In the genomic region with DNA sequence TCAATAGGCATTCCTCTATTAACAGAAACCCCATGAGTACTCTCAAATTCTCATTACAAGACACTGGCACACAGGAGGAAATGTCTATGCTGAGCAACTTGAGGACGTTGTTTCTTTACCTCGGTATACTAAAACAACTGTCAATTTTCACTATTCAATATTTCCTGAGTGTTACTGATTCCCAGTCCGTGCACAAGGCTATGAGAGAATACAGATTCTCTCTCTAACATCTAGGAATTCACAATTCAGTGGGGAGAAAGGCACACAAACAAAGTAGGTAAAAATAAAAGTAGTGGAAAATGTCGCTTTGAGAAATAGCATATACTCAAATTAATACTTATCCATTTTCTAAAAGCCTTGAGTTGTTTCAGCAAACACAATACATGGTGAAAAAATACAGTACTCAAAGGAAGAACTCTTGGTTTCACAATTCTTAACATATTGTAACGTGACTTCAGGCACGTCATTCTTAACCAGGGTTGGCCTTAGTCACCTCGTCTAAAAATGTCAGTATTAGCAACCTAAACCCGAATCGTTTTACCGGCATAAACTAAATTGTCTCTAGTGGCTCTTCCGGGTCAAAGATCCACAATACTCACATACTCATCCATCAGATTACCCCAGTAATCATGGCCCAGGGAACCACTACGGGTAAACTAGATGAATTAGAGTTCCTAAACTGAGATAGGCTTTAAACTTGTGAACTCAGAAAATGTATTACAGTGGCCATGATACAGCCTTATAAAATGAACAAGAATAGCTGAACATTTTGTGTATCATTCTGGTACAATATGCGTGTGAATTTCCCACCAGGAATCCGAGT, we compare ENCODE assay signal across 8 cellular contexts. TPM values are rescaled to one million over a fixed set of nuclear protein-coding genes. Genes with fewer than 3 reads are reported as not detected.
DNase-seq lines count a peak whose midpoint lies in the region; ATAC-seq, FAIRE-seq and TF ChIP-seq lines count a peak whose summit lies in the region.

No MANE protein-coding gene starts in this region.

- no peak for FAIRE-seq in small intestine (lab: Jason Lieb, UNC)

- H3K27me3 Mint-ChIP-seq in immature natural killer cell (ENCODE audit: low read depth in 3 of 3), result peaks cover 19 to 25% (median 21%) of the 10 kb centered on the region in 3 donors

- H3K36me3 Mint-ChIP-seq in immature natural killer cell, result no peaks in the 10 kb centered on the region

- DNase-seq in ELF-1 (ENCODE audit: low read depth, low spot score) (peak; percentile 7), NB4 (ENCODE audit: low read depth) (peak; percentile 72), amniotic epithelial cell (ENCODE audit: low read depth) (peak; percentile 68), immature natural killer cell (peak; percentile 41 to 56 (median 51)), small intestine (peak; percentile 73), COLO668 (lab: John Stamatoyannopoulos, UW; ENCODE audit: unreplicated experiment) (no peak)
- DNase-seq in activated effector memory CD4-positive, alpha-beta T cell treated with Interleukin-2 at 50 U/mL for 16 hours, result no peak

- peaks cover 43 to 66% of the 10 kb centered on the region in 2 donors for H3K4me1 Mint-ChIP-seq in immature natural killer cell

- no peaks in the 10 kb centered on the region for H3K4me1 ChIP-seq in small intestine (ENCODE audit: control insufficient read depth in 2 of 2, insufficient read depth in 1 of 2, low read depth in 1 of 2, low read length in 1 of 2)

- H3K9me3 ChIP-seq in small intestine (ENCODE audit: control insufficient read depth, low read depth), result no peaks in the 10 kb centered on the region

- H3K27ac Mint-ChIP-seq in immature natural killer cell, result peak overlapping the region; percentile 93 to 98 (median 98)

- H3K36me3 ChIP-seq in small intestine (ENCODE audit: control insufficient read depth in 2 of 2, insufficient read depth in 2 of 2, low read length in 2 of 2), result no peaks in the 10 kb centered on the region

- no peak for TF ChIP-seq CTCF in NB4 (IDR thresholded peaks at IDR 0.05; ENCODE audit: low read depth, low read length)

- peak overlapping the region; percentile 95 to 99 for H3K27ac ChIP-seq in small intestine (ENCODE audit: low read depth in 1 of 2, low read length in 1 of 2)

- no peak for TF ChIP-seq POLR2A in NB4 (IDR thresholded peaks at IDR 0.05; ENCODE audit: extremely low read depth, insufficient read length)

- peak overlapping the region; percentile 96 to 98 (median 97) for H3K4me3 Mint-ChIP-seq in immature natural killer cell

- H3K9me3 Mint-ChIP-seq in immature natural killer cell, result peaks cover 0 to 2% (median 0%) of the 10 kb centered on the region in 6 donors

- no peaks in the 10 kb centered on the region for H3K27me3 ChIP-seq in small intestine (ENCODE audit: control insufficient read depth in 2 of 2, insufficient read depth in 2 of 2, low read length in 2 of 2)

- WGBS in small intestine, 3 donors, result 1 to 5% (median 2%) methylated on average over 14 of the region's 14 CpGs

- peak overlapping the region; percentile 80 for H3K4me3 ChIP-seq in NB4 (ENCODE audit: low read depth, low read length)
- H3K4me3 ChIP-seq in small intestine (ENCODE audit: low read depth in 1 of 2, low read length in 2 of 2), result peak overlapping the region; percentile 54 to 76

- peak; percentile 29 for ATAC-seq in GM21723 (IDR thresholded peaks at IDR 0.05; ENCODE audit: unreplicated experiment)

RNA-seq across cellular contexts. Expression of a gene that starts 1.5 kb away (rescaled TPM):
- polyA plus RNA-seq in immature natural killer cell (1 to 10 TPM in 2 of 3 donors, not detected in 1; 1.3 to 2.6 TPM), small intestine (10 to 100 TPM in 1 of 3 donors, 1 to 10 TPM in 2; 4.9 to 10.5 (median 9.7) TPM)

RNA-seq across cellular contexts. Expression of a gene that starts 2.7 kb away (rescaled TPM):
- polyA plus RNA-seq in immature natural killer cell, result 10 to 100 TPM; 47.1 to 61.5 (median 58.2) TPM
- 100 to 1,000 TPM in 2 of 3 donors, 10 to 100 TPM in 1; 69.2 to 167 (median 147) TPM for polyA plus RNA-seq in small intestine

Comparison
In these comparisons a context has a peak if more than half of its experiments do, and no peak if none do; other contexts are left out.
1. DNase-seq: peak in ELF-1 (single experiment), NB4 (single experiment), amniotic epithelial cell (single experiment), immature natural killer cell (3 of 3) and small intestine (single experiment); none in COLO668 (single experiment) and activated effector memory CD4-positive, alpha-beta T cell treated with Interleukin-2 at 50 U/mL for 16 hours (single experiment).